Comparison of ENCODE assay signal across 14 cellular contexts in genomic region chr9:79955300-79955699, GRCh38.
DNase-seq lines count a peak whose midpoint lies in the region; ATAC-seq and TF ChIP-seq lines count a peak whose summit lies in the region.
"Had no signal": no experiment of that assay in that cellular context is flagged by ENCODE, and none has a peak within 500 bp of the region (broad histone marks: within the 10 kb centered on the region; RNA-seq: fewer than 3 reads in every experiment).

No MANE protein-coding gene starts in this region.

- H3K9me2 ChIP-seq in MM.1S (replicated peaks; ENCODE audit: insufficient read depth, low read length), result no peaks in the 10 kb centered on the region

- no peak overlapping the region for H3K4me2 ChIP-seq in DND-41 (ENCODE audit: insufficient read depth, low read length)
- no peak overlapping the region for H3K4me2 ChIP-seq in MM.1S (ENCODE audit: low read depth, low read length)

- H3K27me3 ChIP-seq in A673 (replicated peaks; ENCODE audit: insufficient read depth, low read depth, low read length, poor library complexity) (peaks cover 14% of the 10 kb centered on the region), DND-41 (ENCODE audit: insufficient read depth, low read length, poor library complexity) (no peaks in the 10 kb centered on the region), MM.1S (replicated peaks; ENCODE audit: insufficient read depth, low read length) (no peaks in the 10 kb centered on the region), dorsolateral prefrontal cortex (no peaks in the 10 kb centered on the region)
- H3K27me3 ChIP-seq: spleen had no signal

- no peaks in the 10 kb centered on the region for H3K36me3 ChIP-seq in A673 (ENCODE audit: insufficient read depth, low read length, poor library complexity, severe bottlenecking)
- H3K36me3 ChIP-seq in DND-41 (ENCODE audit: insufficient read depth, low read length), result no peaks in the 10 kb centered on the region
- H3K36me3 ChIP-seq in MM.1S (replicated peaks; ENCODE audit: insufficient read depth, low read length), result no peaks in the 10 kb centered on the region
- H3K36me3 ChIP-seq: spleen had no signal

- H3K9me3 ChIP-seq in A673 (ENCODE audit: low read depth, low read length, poor library complexity, severe bottlenecking) (no peaks in the 10 kb centered on the region), DND-41 (ENCODE audit: insufficient read depth, low read length, severe bottlenecking) (no peaks in the 10 kb centered on the region), MM.1S (replicated peaks; ENCODE audit: insufficient read depth, low read length) (no peaks in the 10 kb centered on the region)

- no peak overlapping the region for H3K27ac ChIP-seq in A673 (ENCODE audit: low read depth, low read length, poor library complexity, severe bottlenecking)
- no peak overlapping the region for H3K27ac ChIP-seq in DND-41 (ENCODE audit: low read length)
- no peak overlapping the region for H3K27ac ChIP-seq in MM.1S (ENCODE audit: low read length)
- no peak overlapping the region for H3K27ac ChIP-seq in dorsolateral prefrontal cortex
- H3K27ac ChIP-seq: spleen had no signal

- CTCF ChIA-PET in A673 (lab: Charles Lee), result no interaction called here

- POLR2A ChIA-PET in A673 (lab: Charles Lee; ENCODE audit: low non-redundant PET), result no interaction called here

- no peaks in the 10 kb centered on the region for H3F3A ChIP-seq in MM.1S (ENCODE audit: insufficient read depth, low read length)

- H3K79me2 ChIP-seq in DND-41 (ENCODE audit: insufficient read depth, low read length) (no peaks in the 10 kb centered on the region), MM.1S (ENCODE audit: low read length) (no peaks in the 10 kb centered on the region)

- no peaks in the 10 kb centered on the region for H3K4me1 ChIP-seq in A673 (ENCODE audit: insufficient read depth, low read length, poor library complexity, severe bottlenecking)
- no peaks in the 10 kb centered on the region for H3K4me1 ChIP-seq in DND-41 (ENCODE audit: insufficient read depth, low read length)
- H3K4me1 ChIP-seq in MM.1S (ENCODE audit: low read length), result no peaks in the 10 kb centered on the region
- H3K4me1 ChIP-seq: spleen had no signal

- H3K4me3 ChIP-seq in A673 (ENCODE audit: low read depth, low read length, poor library complexity, severe bottlenecking) (no peak overlapping the region), DND-41 (ENCODE audit: low read depth in 1 of 2, low read length in 2 of 2) (no peak overlapping the region), MM.1S (ENCODE audit: low read length) (no peak overlapping the region), epithelial cell of proximal tubule (ENCODE audit: low read depth, low read length) (no peak overlapping the region), dorsolateral prefrontal cortex (no peak overlapping the region)
- H3K4me3 ChIP-seq: spleen had no signal

- H3K9ac ChIP-seq in DND-41 (ENCODE audit: low read depth, low read length), result no peak overlapping the region
- H3K9ac ChIP-seq in MM.1S (ENCODE audit: low read length), result no peak overlapping the region

- no peaks in the 10 kb centered on the region for H4K20me1 ChIP-seq in DND-41 (ENCODE audit: insufficient read depth, low read length)
- H4K20me1 ChIP-seq in MM.1S (ENCODE audit: insufficient read depth, low read length), result no peaks in the 10 kb centered on the region

- H2AFZ ChIP-seq in DND-41 (ENCODE audit: low read depth, low read length), result no peak overlapping the region
- H2AFZ ChIP-seq in MM.1S (ENCODE audit: low read length), result no peak overlapping the region

- DNase-seq in A673 (ENCODE audit: low spot score) (peak; percentile 22), DND-41 (peak; percentile 14), MM.1S (no peak), epithelial cell of proximal tubule (ENCODE audit: low read depth) (no peak), hepatic stellate cell (ENCODE audit: low spot score) (no peak), dorsolateral prefrontal cortex (no peak), iPS-NIHi7 (ENCODE audit: extremely low spot score) (no peak), SHP77 treated with DMSO at 0.1 percent for 48 hours (lab: John Stamatoyannopoulos, UW) (no peak)
- DNase-seq: activated CD8-positive, alpha-beta memory T cell treated with anti-CD3 and anti-CD28 coated beads, Interleukin-2, amount 50 U/mL, for 4 hours; DMS153; NCI-H2171 treated with DMSO at 0.1 percent for 48 hours; spleen; stimulated activated naive CD4-positive, alpha-beta T cell had no signal

- no peak for ATAC-seq in DND-41 (ENCODE audit: insufficient read depth, low read depth)
- ATAC-seq: naive thymus-derived CD4-positive, alpha-beta T cell had no signal

- no TSS peak for BruUV-seq in A673 (replicated peaks; lab: Mats Ljungman, UMichigan)

- peak; percentile 49 for TF ChIP-seq CTCF in A673 (conservative IDR thresholded peaks at IDR 0.05; ENCODE audit: low read depth, low read length)
- peak; percentile 36 for TF ChIP-seq CTCF in DND-41 (IDR thresholded peaks at IDR 0.05; ENCODE audit: borderline replicate concordance, extremely low read depth, low read length, poor library complexity, severe bottlenecking)
- TF ChIP-seq CTCF in MM.1S (IDR thresholded peaks at IDR 0.05; ENCODE audit: low read length), result peak; percentile 16; the same call in 1 of the 2 replicates
- peak; percentile 55 for TF ChIP-seq CTCF in epithelial cell of proximal tubule (conservative IDR thresholded peaks at IDR 0.05; ENCODE audit: low read depth, low read length)
- peak in 8 of 56 donors; percentile 9 to 28 (median 13) for TF ChIP-seq CTCF in dorsolateral prefrontal cortex (IDR thresholded peaks at IDR 0.05 in 54 of 56, conservative IDR thresholded peaks at IDR 0.05 in 2 of 56; ENCODE audit: low read depth in 1 of 56, partially characterized antibody in 56 of 56)

- intact Hi-C loops in A673 (cut with micrococcal nuclease; ENCODE audit: unreplicated experiment), result loop anchor here (5.0 kb wide), 1 partner anchor 48 kb away; no protein-coding TSS in a partner anchor
- intact Hi-C loops in dorsolateral prefrontal cortex (cut with DNase I), result no loop called here

Comparison
In these comparisons a context has a peak if more than half of its experiments do, and no peak if none do; other contexts are left out.
1. DNase-seq: peak in A673 (single experiment) and DND-41 (single experiment); none in MM.1S (single experiment), epithelial cell of proximal tubule (single experiment), hepatic stellate cell (single experiment), dorsolateral prefrontal cortex (0 of 10), iPS-NIHi7 (single experiment) and SHP77 treated with DMSO at 0.1 percent for 48 hours (single experiment).